ENCODE assay signal across 8 cellular contexts in genomic region chr1:155981266-155982088, GRCh38. TPM values are rescaled to one million over a fixed set of nuclear protein-coding genes. Genes with fewer than 3 reads are reported as not detected.
DNase-seq lines count a peak whose midpoint lies in the region; ATAC-seq and TF ChIP-seq lines count a peak whose summit lies in the region.

No MANE protein-coding gene starts in this region.

- H3K36me3 ChIP-seq in KOPT-K1 (ENCODE audit: insufficient read depth, low read length) (no peaks in the 10 kb centered on the region), heart right ventricle (no peaks in the 10 kb centered on the region)

- H3K4me1 ChIP-seq in heart right ventricle: peaks cover 29 to 81% (median 62%) of the 10 kb centered on the region in 9 donors

- H3K9me3 Mint-ChIP-seq in activated T-helper 2 cell treated with anti-CD3 and anti-CD28 coated beads, Interferon-gamma antibody, Interleukin-2, Interleukin-4, amounts not matched to agents 10 μg/mL and 5 μg/mL and 100 μg/mL, durations not matched to agents 14 hours and 24 hours and 36 hours: no peaks in the 10 kb centered on the region

- no peak for TF ChIP-seq CTCF in heart right ventricle (IDR thresholded peaks at IDR 0.05)

- intact Hi-C loops in activated T-helper 2 cell treated with anti-CD3 and anti-CD28 coated beads, Interferon-gamma antibody, Interleukin-2, Interleukin-4, amounts not matched to agents 10 μg/mL and 5 μg/mL and 100 μg/mL, durations not matched to agents 14 hours and 24 hours and 36 hours (cut with micrococcal nuclease): no loop called here
- intact Hi-C loops in heart right ventricle (cut with DNase I) (loop anchor here in 1 of 10 donors (5.0 kb wide), 1 partner anchor 39 kb away; the partner anchor contains the start of gene RXFP4), posterior vena cava (cut with DNase I) (no loop called here)

- ATAC-seq in heart right ventricle (peak in 1 of 8 donors; percentile 18), GM18520 (IDR thresholded peaks at IDR 0.05; ENCODE audit: unreplicated experiment) (no peak)

- H3K4me3 Mint-ChIP-seq in activated T-helper 2 cell treated with anti-CD3 and anti-CD28 coated beads, Interferon-gamma antibody, Interleukin-2, Interleukin-4, amounts not matched to agents 10 μg/mL and 5 μg/mL and 100 μg/mL, durations not matched to agents 14 hours and 24 hours and 36 hours (ENCODE audit: low read depth): peak overlapping the region; percentile 95

- WGBS in heart right ventricle, 2 donors: 50 to 51% methylated on average over 6 of the region's 6 CpGs

- H3K27ac ChIP-seq in KOPT-K1 (ENCODE audit: low read depth, low read length, poor library complexity, severe bottlenecking): peak overlapping the region; percentile 34
- H3K27ac ChIP-seq in heart right ventricle: peak overlapping the region in 9 of 10 donors; percentile 86 to 99 (median 97)

- no peaks in the 10 kb centered on the region for H3K27me3 Mint-ChIP-seq in activated T-helper 2 cell treated with anti-CD3 and anti-CD28 coated beads, Interferon-gamma antibody, Interleukin-2, Interleukin-4, amounts not matched to agents 10 μg/mL and 5 μg/mL and 100 μg/mL, durations not matched to agents 14 hours and 24 hours and 36 hours (ENCODE audit: low read depth)

- peaks cover 31% of the 10 kb centered on the region for H3K36me3 Mint-ChIP-seq in activated T-helper 2 cell treated with anti-CD3 and anti-CD28 coated beads, Interferon-gamma antibody, Interleukin-2, Interleukin-4, amounts not matched to agents 10 μg/mL and 5 μg/mL and 100 μg/mL, durations not matched to agents 14 hours and 24 hours and 36 hours (ENCODE audit: low read depth)

- H3K27me3 ChIP-seq in heart right ventricle: no peaks in the 10 kb centered on the region

- H3K4me3 ChIP-seq in heart right ventricle: peak overlapping the region in 9 of 10 donors; percentile 19 to 97 (median 79)

- H3K9me3 ChIP-seq in KOPT-K1 (ENCODE audit: insufficient read depth, low read length, poor library complexity, severe bottlenecking) (no peaks in the 10 kb centered on the region), heart right ventricle (no peaks in the 10 kb centered on the region)

- peak overlapping the region; percentile 81 for H3K27ac Mint-ChIP-seq in activated T-helper 2 cell treated with anti-CD3 and anti-CD28 coated beads, Interferon-gamma antibody, Interleukin-2, Interleukin-4, amounts not matched to agents 10 μg/mL and 5 μg/mL and 100 μg/mL, durations not matched to agents 14 hours and 24 hours and 36 hours

- in situ Hi-C loops in Caki2 (cut with HindIII; ENCODE audit: low pct_unique_long_range_greater_than_20kb, low sequenced_read_pairs): no loop called here

- DNase-seq in Caki2 (ENCODE audit: low read depth): peak; percentile 66
- DNase-seq in activated T-helper 2 cell treated with anti-CD3 and anti-CD28 coated beads, Interferon-gamma antibody, Interleukin-2, Interleukin-4, amounts not matched to agents 10 μg/mL and 5 μg/mL and 100 μg/mL, durations not matched to agents 14 hours and 24 hours and 36 hours (ENCODE audit: low spot score): no peak
- DNase-seq in heart right ventricle: no peak
- peak; percentile 8 for DNase-seq in stimulated activated naive CD4-positive, alpha-beta T cell treated with Interleukin-2 at 50 U/mL for 16 hours (lab: John Stamatoyannopoulos, UW)
- DNase-seq in posterior vena cava (ENCODE audit: low spot score): no peak
- no peak for DNase-seq in KG1 (lab: John Stamatoyannopoulos, UW)

- H3K4me1 Mint-ChIP-seq in activated T-helper 2 cell treated with anti-CD3 and anti-CD28 coated beads, Interferon-gamma antibody, Interleukin-2, Interleukin-4, amounts not matched to agents 10 μg/mL and 5 μg/mL and 100 μg/mL, durations not matched to agents 14 hours and 24 hours and 36 hours (ENCODE audit: low read depth): peaks cover 41% of the 10 kb centered on the region

RNA-seq across cellular contexts. Expression of gene ARHGEF2, which starts 3.1 kb away (rescaled TPM):
- 58.1 and 63.9 TPM in 2 replicates for total RNA-seq in Caki2 (2014; rRNA removed; shearing (Covaris generic); ENCODE audit: low replicate concordance)
- 211 and 216 TPM in 2 replicates for total RNA-seq in activated T-helper 2 cell treated with anti-CD3 and anti-CD28 coated beads, Interferon-gamma antibody, Interleukin-2, Interleukin-4, amounts not matched to agents 10 μg/mL and 5 μg/mL and 100 μg/mL, durations not matched to agents 14 hours and 24 hours and 36 hours
- total RNA-seq in heart right ventricle: 10 to 100 TPM; 48.6 to 79.8 (median 58.2) TPM
- polyA plus RNA-seq in heart right ventricle: 10 to 100 TPM; 22.7 to 38.0 TPM
- total RNA-seq in posterior vena cava: 100 to 1,000 TPM; 138 to 161 TPM

RNA-seq across cellular contexts. Expression of gene SSR2, which starts 39.3 kb away (rescaled TPM):
- total RNA-seq in Caki2 (2014; rRNA removed; shearing (Covaris generic); ENCODE audit: low replicate concordance): 305 and 404 TPM in 2 replicates
- 227 and 239 TPM in 2 replicates for total RNA-seq in activated T-helper 2 cell treated with anti-CD3 and anti-CD28 coated beads, Interferon-gamma antibody, Interleukin-2, Interleukin-4, amounts not matched to agents 10 μg/mL and 5 μg/mL and 100 μg/mL, durations not matched to agents 14 hours and 24 hours and 36 hours
- total RNA-seq in heart right ventricle: 100 to 1,000 TPM in 2 of 10 donors, 10 to 100 TPM in 8; 70.3 to 124 (median 73.7) TPM
- 100 to 1,000 TPM in 1 of 2 donors, 10 to 100 TPM in 1; 66.1 to 322 TPM for polyA plus RNA-seq in heart right ventricle
- total RNA-seq in posterior vena cava: 100 to 1,000 TPM; 147 to 173 TPM

RNA-seq across cellular contexts. Expression of gene RXFP4, which starts 40.0 kb away (rescaled TPM):
- not detected in 2 replicates for total RNA-seq in Caki2 (2014; rRNA removed; shearing (Covaris generic); ENCODE audit: low replicate concordance)
- not detected in 2 replicates for total RNA-seq in activated T-helper 2 cell treated with anti-CD3 and anti-CD28 coated beads, Interferon-gamma antibody, Interleukin-2, Interleukin-4, amounts not matched to agents 10 μg/mL and 5 μg/mL and 100 μg/mL, durations not matched to agents 14 hours and 24 hours and 36 hours
- total RNA-seq in heart right ventricle (not detected), posterior vena cava (not detected)
- under 1 TPM in 1 of 2 donors, not detected in 1; 0.04 TPM for polyA plus RNA-seq in heart right ventricle

RNA-seq across cellular contexts. Expression of gene KHDC4, which starts 47.3 kb away (rescaled TPM):
- 9.8 and 33.9 TPM in 2 replicates for total RNA-seq in Caki2 (2014; rRNA removed; shearing (Covaris generic); ENCODE audit: low replicate concordance)
- total RNA-seq in activated T-helper 2 cell treated with anti-CD3 and anti-CD28 coated beads, Interferon-gamma antibody, Interleukin-2, Interleukin-4, amounts not matched to agents 10 μg/mL and 5 μg/mL and 100 μg/mL, durations not matched to agents 14 hours and 24 hours and 36 hours: 78.4 and 83.5 TPM in 2 replicates
- total RNA-seq in heart right ventricle (10 to 100 TPM; 17.6 to 30.3 (median 22.0) TPM), posterior vena cava (10 to 100 TPM; 28.6 to 28.8 TPM)
- polyA plus RNA-seq in heart right ventricle: 10 to 100 TPM; 14.3 to 33.8 TPM

Comparison
In these comparisons a context has a peak if more than half of its experiments do, and no peak if none do; other contexts are left out.
1. DNase-seq: peak in Caki2 (single experiment) and stimulated activated naive CD4-positive, alpha-beta T cell treated with Interleukin-2 at 50 U/mL for 16 hours (single experiment); none in activated T-helper 2 cell treated with anti-CD3 and anti-CD28 coated beads, Interferon-gamma antibody, Interleukin-2, Interleukin-4, amounts not matched to agents 10 μg/mL and 5 μg/mL and 100 μg/mL, durations not matched to agents 14 hours and 24 hours and 36 hours (single experiment), heart right ventricle (0 of 2), posterior vena cava (single experiment) and KG1 (single experiment).